8 cellular contexts compared by ENCODE assay signal in the genomic region with DNA sequence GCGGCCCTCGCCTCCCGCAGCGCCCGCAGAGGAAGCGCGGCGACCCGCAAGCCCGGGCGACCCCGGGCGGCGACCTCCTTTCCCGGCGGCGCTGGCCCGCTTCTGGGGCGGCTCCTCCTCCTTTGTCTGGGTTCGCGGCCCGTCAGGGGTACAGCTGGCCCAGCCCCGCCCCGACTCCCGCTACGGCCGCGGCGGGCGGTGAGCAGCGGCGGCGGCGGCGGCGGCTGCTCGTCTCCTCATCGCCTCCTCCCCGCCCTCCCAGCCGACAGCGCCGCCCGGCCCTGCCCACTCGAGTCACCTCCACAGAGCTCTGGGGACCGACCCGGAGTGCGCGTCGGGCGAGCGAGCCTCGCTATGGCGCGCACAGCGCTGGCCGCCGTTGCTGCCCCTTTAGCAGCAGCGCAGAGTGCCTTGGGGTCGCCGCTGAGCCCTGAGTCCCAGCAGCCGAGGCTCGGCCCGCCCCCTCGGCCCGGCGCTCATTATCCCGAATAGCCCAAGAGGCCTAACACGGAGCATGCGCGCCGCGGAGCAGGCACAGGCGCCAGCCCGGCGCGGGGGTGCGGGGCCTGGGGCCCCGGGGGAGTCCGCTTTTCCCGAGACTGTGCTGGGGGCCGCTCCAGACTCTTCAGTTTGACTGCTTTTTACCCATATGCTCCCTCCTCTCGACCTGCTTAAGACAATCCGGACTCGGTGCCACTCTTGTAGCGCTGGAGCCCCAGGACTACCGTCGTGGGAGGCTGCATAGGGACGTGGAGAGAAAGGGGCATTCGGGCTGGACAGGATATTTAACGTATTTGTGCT. TPM values are rescaled to one million over a fixed set of nuclear protein-coding genes. Genes with fewer than 3 reads are reported as not detected.
DNase-seq lines count a peak whose midpoint lies in the region; ATAC-seq and TF ChIP-seq lines count a peak whose summit lies in the region.

A gene (minus strand): TSS at position 104 of the 801 bp plus-strand sequence. CDS start 295 bp downstream, outside the sequence.

- peaks cover 26% of the 10 kb centered on the region for H3K4me1 ChIP-seq in OCI-LY1 (ENCODE audit: insufficient read depth, low read length, severe bottlenecking)
- H3K4me1 ChIP-seq in mucosa of descending colon (ENCODE audit: low read depth), result peaks cover 21% of the 10 kb centered on the region

- peak within 1 kb of the TSS; percentile 93 for H3K9ac ChIP-seq in OCI-LY1 (ENCODE audit: low read length)

- no peaks in the 10 kb centered on the region; the same call in 1 of the 2 replicates for H3F3A ChIP-seq in OCI-LY1 (ENCODE audit: insufficient read depth, low read length)

- no peaks in the 10 kb centered on the region for H3K27me3 ChIP-seq in OCI-LY1 (ENCODE audit: insufficient read depth, low read length)

- H3K36me3 ChIP-seq in OCI-LY1 (ENCODE audit: insufficient read depth, low read length) (peaks cover 5% of the 10 kb centered on the region; the same call in 1 of the 2 replicates), mucosa of descending colon (ENCODE audit: low read depth) (no peaks in the 10 kb centered on the region)

- peak; percentile 96 for DNase-seq in D341Med (ENCODE audit: low spot score)
- peak in 74 of 76 experiments; percentile 21 to 91 (median 74) for DNase-seq in HUDEP-2 (lab: John Stamatoyannopoulos, UW; ENCODE audit: unreplicated experiment in 76 of 76)
- DNase-seq in activated T-cell treated with anti-CD3 and anti-CD28 coated beads for 1 hour (ENCODE audit: low read depth), result peak; percentile 72
- peak; percentile 77 for DNase-seq in epidermal melanocyte (ENCODE audit: insufficient read length, low spot score)
- DNase-seq in mucosa of descending colon, result peak; percentile 87 to 92 (median 92)
- peak; percentile 71 for DNase-seq in stimulated activated CD8-positive, alpha-beta memory T cell treated with anti-CD3 and anti-CD28 coated beads, Interleukin-4, amount 100 ng/mL, for 24 hours (ENCODE audit: low read depth)

- H3K9me2 ChIP-seq in OCI-LY1 (ENCODE audit: low read depth, low read length), result no peaks in the 10 kb centered on the region

- intact Hi-C loops in mucosa of descending colon (cut with DNase I, micrococcal nuclease), result loop anchor here in 1 of 2 donors (10.0 kb wide), 1 partner anchor 367 kb away; no protein-coding TSS in a partner anchor

- H3K9me3 ChIP-seq in OCI-LY1 (ENCODE audit: low read length), result no peaks in the 10 kb centered on the region
- no peaks in the 10 kb centered on the region for H3K9me3 ChIP-seq in mucosa of descending colon

- TF ChIP-seq CTCF in OCI-LY1 (IDR thresholded peaks at IDR 0.05; ENCODE audit: low read length) (no peak), mucosa of descending colon (IDR thresholded peaks at IDR 0.05) (no peak)

- H3K4me3 ChIP-seq in OCI-LY1 (ENCODE audit: low read depth, low read length, poor library complexity, severe bottlenecking) (peak within 1 kb of the TSS; percentile 97), mucosa of descending colon (peak within 1 kb of the TSS; percentile 75)

- H4K20me1 ChIP-seq in OCI-LY1 (ENCODE audit: insufficient read depth, low read length), result no peaks in the 10 kb centered on the region

- peak within 1 kb of the TSS; percentile 71 for H2AFZ ChIP-seq in OCI-LY1 (ENCODE audit: low read length)

- H3K27ac ChIP-seq in OCI-LY1 (ENCODE audit: low read depth, low read length, poor library complexity, severe bottlenecking), result peak within 1 kb of the TSS; percentile 78

- peak within 1 kb of the TSS; percentile 75 for H3K4me2 ChIP-seq in OCI-LY1 (ENCODE audit: low read length)

- ATAC-seq in GM21390 (IDR thresholded peaks at IDR 0.05; ENCODE audit: unreplicated experiment) (peak; percentile 82), mucosa of descending colon (peak; percentile 96)

- peaks cover 36% of the 10 kb centered on the region for H3K79me2 ChIP-seq in OCI-LY1 (ENCODE audit: insufficient read depth, low read length)

RNA-seq across cellular contexts. Expression of the gene that starts here (rescaled TPM):
- total RNA-seq in mucosa of descending colon, result 10 to 100 TPM; 38.0 to 60.2 (median 44.4) TPM

Comparison
In these comparisons a context has a peak if more than half of its experiments do, and no peak if none do; other contexts are left out.
1. Peak in every context shown above with its lines: DNase-seq, ATAC-seq, H3K4me3 ChIP-seq and H3K27ac ChIP-seq.